12 cellular contexts compared by ENCODE assay signal in the genomic region with DNA sequence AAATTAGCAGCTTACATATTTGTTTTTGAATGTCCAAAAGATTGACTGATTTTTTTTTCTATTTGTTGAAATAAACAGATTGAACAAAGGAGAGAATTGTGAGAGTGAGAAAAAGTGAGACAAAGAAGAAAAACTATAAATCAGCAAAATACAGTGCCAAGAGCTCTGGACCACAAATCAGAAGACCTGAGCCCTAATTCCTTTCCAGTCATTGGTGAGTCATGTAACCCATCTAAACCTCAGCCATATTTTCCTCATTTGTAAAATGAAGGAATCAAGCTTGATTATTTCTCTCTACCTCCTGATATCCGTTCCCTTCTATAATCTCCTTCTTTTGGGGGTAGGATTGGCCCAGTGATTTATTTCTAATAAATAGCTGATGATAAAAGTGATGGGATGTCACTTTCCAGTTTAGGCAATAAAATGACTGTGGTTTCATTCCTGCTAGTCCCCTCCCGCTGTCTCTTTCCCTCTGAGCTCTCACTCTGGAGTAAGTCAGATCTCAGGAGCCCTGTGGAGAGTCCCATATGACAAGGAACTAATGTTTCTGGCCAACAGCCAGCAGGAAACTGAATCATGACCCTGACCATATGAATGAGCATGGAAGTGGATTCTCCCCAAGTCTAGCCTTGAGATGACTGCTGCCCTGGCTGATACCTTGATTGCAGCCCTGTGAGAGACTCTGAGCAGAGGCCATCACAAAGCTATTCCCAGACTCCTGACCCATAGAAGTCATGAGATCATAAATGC.
DNase-seq lines count a peak whose midpoint lies in the region; ATAC-seq and TF ChIP-seq lines count a peak whose summit lies in the region.
"Had no signal": no experiment of that assay in that cellular context is flagged by ENCODE, and none has a peak within 500 bp of the region (broad histone marks: within the 10 kb centered on the region; RNA-seq: fewer than 3 reads in every experiment).

No MANE protein-coding gene starts in this region.

- no peak overlapping the region for H2BK12ac ChIP-seq in mesenchymal stem cell (ENCODE audit: low read length in 2 of 2)

- H3K36me3 ChIP-seq in brain microvascular endothelial cell (replicated peaks) (no peaks in the 10 kb centered on the region), mesenchymal stem cell (ENCODE audit: control insufficient read depth in 1 of 2, insufficient read depth in 2 of 2, low read depth in 1 of 2, low read length in 2 of 2) (no peaks in the 10 kb centered on the region)

- no peak overlapping the region for H2AK5ac ChIP-seq in mesenchymal stem cell (ENCODE audit: low read length, severe bottlenecking)

- H3K9ac ChIP-seq in mesenchymal stem cell (ENCODE audit: low read length): no peak overlapping the region

- H2BK5ac ChIP-seq in mesenchymal stem cell (ENCODE audit: low read depth, low read length, poor library complexity, severe bottlenecking): no peak overlapping the region

- 86% methylated on average over 1 of the region's 2 CpGs for WGBS in mesenchymal stem cell

- no peaks in the 10 kb centered on the region for H3K27me3 ChIP-seq in brain microvascular endothelial cell (replicated peaks)
- no peaks in the 10 kb centered on the region for H3K27me3 ChIP-seq in mesenchymal stem cell (ENCODE audit: control insufficient read depth in 1 of 2, insufficient read depth in 1 of 2, low read length in 2 of 2)

- peak overlapping the region; percentile 74 for H3K27ac ChIP-seq in brain microvascular endothelial cell
- H3K27ac ChIP-seq in mesenchymal stem cell (ENCODE audit: low read length, poor library complexity, severe bottlenecking): no peak overlapping the region

- H3K4ac ChIP-seq in mesenchymal stem cell (ENCODE audit: low read depth in 1 of 2, low read length in 2 of 2): no peak overlapping the region

- H3K4me3 ChIP-seq in NB4 (ENCODE audit: low read depth, low read length): no peak overlapping the region
- no peak overlapping the region for H3K4me3 ChIP-seq in brain microvascular endothelial cell (ENCODE audit: low read depth, low read length)
- no peak overlapping the region for H3K4me3 ChIP-seq in mesenchymal stem cell (ENCODE audit: insufficient read depth in 1 of 2, low read depth in 1 of 2, low read length in 2 of 2)

- in situ Hi-C loops in brain microvascular endothelial cell (cut with HindIII; ENCODE audit: low pct_ligation_motif_present, low sequenced_read_pairs): no loop called here

- peaks cover 2% of the 10 kb centered on the region for H3K4me1 ChIP-seq in mesenchymal stem cell (ENCODE audit: control insufficient read depth, insufficient read depth, low read depth, low read length)

- no peak overlapping the region for H3K23ac ChIP-seq in mesenchymal stem cell (ENCODE audit: low read length in 2 of 2)

- H3K9me3 ChIP-seq in mesenchymal stem cell (ENCODE audit: control insufficient read depth, low read length): no peaks in the 10 kb centered on the region

- no peak for TF ChIP-seq CTCF in NB4 (IDR thresholded peaks at IDR 0.05; ENCODE audit: low read depth, low read length)
- no peak for TF ChIP-seq CTCF in brain microvascular endothelial cell (IDR thresholded peaks at IDR 0.05; ENCODE audit: low read depth, low read length, missing control alignments)

- DNase-seq in DMS53 treated with DMSO at 0.1 percent for 48 hours (lab: John Stamatoyannopoulos, UW; ENCODE audit: unreplicated experiment) (peak; percentile 67), NB4 (ENCODE audit: low read depth) (peak; percentile 1), brain microvascular endothelial cell (peak; percentile 97), mesenchymal stem cell (peak; percentile 52), OCI-M2 (lab: John Stamatoyannopoulos, UW; ENCODE audit: unreplicated experiment) (no peak)
- DNase-seq in stimulated activated CD8-positive, alpha-beta memory T cell treated with anti-CD3 and anti-CD28 coated beads, Interleukin-4, amount 100 ng/mL, for 48 hours: no peak
- DNase-seq: activated CD4-positive, CD25-positive, alpha-beta regulatory T cell; amniotic stem cell; NCI-H526; stimulated activated naive CD8-positive, alpha-beta T cell treated with anti-CD3 and anti-CD28 coated beads, Interleukin-15, Interleukin-2, amounts not matched to agents 100 U/mL and 50 U/mL, for 24 hours had no signal

- no peaks in the 10 kb centered on the region for H3K79me1 ChIP-seq in mesenchymal stem cell (replicated peaks; ENCODE audit: low read length, poor library complexity, severe bottlenecking)

- no peak overlapping the region for H2BK15ac ChIP-seq in mesenchymal stem cell (ENCODE audit: low read depth, poor library complexity, severe bottlenecking)

- ATAC-seq in HG03460 (IDR thresholded peaks at IDR 0.05; ENCODE audit: unreplicated experiment) (no peak), GM19328 (IDR thresholded peaks at IDR 0.05; ENCODE audit: unreplicated experiment) (no peak)
- ATAC-seq: stimulated activated naive CD8-positive, alpha-beta T cell treated with anti-CD3 and anti-CD28 coated beads, Interleukin-15, Interleukin-2, amounts not matched to agents 100 U/mL and 50 U/mL, for 24 hours had no signal

- no peak for TF ChIP-seq POLR2A in NB4 (IDR thresholded peaks at IDR 0.05; ENCODE audit: extremely low read depth, insufficient read length)

- H3K4me2 ChIP-seq in mesenchymal stem cell (ENCODE audit: low read length, poor library complexity, severe bottlenecking): no peak overlapping the region

- no peak overlapping the region for H3K18ac ChIP-seq in mesenchymal stem cell (ENCODE audit: low read depth in 1 of 2, low read length in 2 of 2)

- no peak overlapping the region for H4K8ac ChIP-seq in mesenchymal stem cell (ENCODE audit: low read length)

- no peak overlapping the region for H4K91ac ChIP-seq in mesenchymal stem cell (ENCODE audit: low read length)

- no peak overlapping the region for H2AFZ ChIP-seq in mesenchymal stem cell (ENCODE audit: low read depth, low read length)

- no peak overlapping the region for H3K14ac ChIP-seq in mesenchymal stem cell (ENCODE audit: low read length in 2 of 2)

- H2BK120ac ChIP-seq in mesenchymal stem cell (ENCODE audit: low read depth, low read length): no peak overlapping the region

Comparison
In these comparisons a context has a peak if more than half of its experiments do, and no peak if none do; other contexts are left out.
1. DNase-seq: peak in DMS53 treated with DMSO at 0.1 percent for 48 hours (single experiment), NB4 (single experiment), brain microvascular endothelial cell (single experiment) and mesenchymal stem cell (single experiment); none in OCI-M2 (single experiment) and stimulated activated CD8-positive, alpha-beta memory T cell treated with anti-CD3 and anti-CD28 coated beads, Interleukin-4, amount 100 ng/mL, for 48 hours (single experiment).